13 cellular contexts compared by ENCODE assay signal in genomic region chr9:27426717-27427645, GRCh38.
DNase-seq lines count a peak whose midpoint lies in the region; ATAC-seq and TF ChIP-seq lines count a peak whose summit lies in the region.
"Had no signal": no experiment of that assay in that cellular context is flagged by ENCODE, and none has a peak within 500 bp of the region (broad histone marks: within the 10 kb centered on the region; RNA-seq: fewer than 3 reads in every experiment).

No MANE protein-coding gene starts in this region.

- H4K20me1 ChIP-seq in neural progenitor cell (ENCODE audit: low read depth), result peaks cover 55% of the 10 kb centered on the region

- DNase-seq in DMS79 (lab: John Stamatoyannopoulos, UW) (peak; percentile 88), M059J (ENCODE audit: low read depth) (peak; percentile 84), neural progenitor cell (ENCODE audit: low spot score) (peak; percentile 9), cortex of kidney (lab: John Stamatoyannopoulos, UW) (no peak), dedifferentiated amniotic fluid mesenchymal stem cell (ENCODE audit: extremely low spot score) (no peak)
- DNase-seq in activated CD4-positive, alpha-beta T cell treated with anti-CD3 and anti-CD28 coated beads, Interleukin-2, amount 50 U/mL, for 4 hours, result no peak
- DNase-seq: activated CD4-positive, alpha-beta T cell treated with anti-CD3 and anti-CD28 coated beads for 1 hour; activated naive CD8-positive, alpha-beta T cell treated with anti-CD3 and anti-CD28 coated beads, Interleukin-2, amount 10 ng/mL, durations not matched to agents 7 days and 5 days; MG63; stimulated activated CD4-positive, alpha-beta T cell treated with anti-CD3 and anti-CD28 coated beads, Interleukin-2, amount 100 ng/mL, for 48 hours; upper lobe of left lung had no signal

- no peaks in the 10 kb centered on the region for H3K9me3 ChIP-seq in neural progenitor cell (ENCODE audit: low read depth)
- H3K9me3 ChIP-seq: MG63, upper lobe of left lung had no signal

- no peaks in the 10 kb centered on the region for H3K36me3 ChIP-seq in neural progenitor cell
- H3K36me3 ChIP-seq: MG63, upper lobe of left lung had no signal

- no peaks in the 10 kb centered on the region for H3F3A ChIP-seq in neural progenitor cell (ENCODE audit: low read depth)

- H3K27ac ChIP-seq in neural progenitor cell, result no peak overlapping the region
- H3K27ac ChIP-seq: upper lobe of left lung had no signal

- H3K9me3 Mint-ChIP-seq in dendritic cell treated with granulocyte-macrophage colony-stimulating factor and Interleukin-4, amounts not matched to agents 40 ng/mL and 50 ng/mL, for 4 days, result no peaks in the 10 kb centered on the region
- H3K9me3 Mint-ChIP-seq in neural progenitor cell, result no peaks in the 10 kb centered on the region
- H3K9me3 Mint-ChIP-seq: activated naive CD8-positive, alpha-beta T cell treated with anti-CD3 and anti-CD28 coated beads, Interleukin-2, amount 10 ng/mL, durations not matched to agents 7 days and 5 days had no signal

- H3K4me1 ChIP-seq in neural progenitor cell, result peaks cover 32% of the 10 kb centered on the region

- H3K4me3 ChIP-seq in neural progenitor cell, result no peak overlapping the region
- H3K4me3 ChIP-seq: MG63, upper lobe of left lung had no signal

- H3K27me3 ChIP-seq in neural progenitor cell, result no peaks in the 10 kb centered on the region
- H3K27me3 ChIP-seq: MG63, upper lobe of left lung had no signal

- no peaks in the 10 kb centered on the region for H3K27me3 Mint-ChIP-seq in dendritic cell treated with granulocyte-macrophage colony-stimulating factor and Interleukin-4, amounts not matched to agents 40 ng/mL and 50 ng/mL, for 4 days
- H3K27me3 Mint-ChIP-seq in neural progenitor cell (ENCODE audit: insufficient read depth, low read depth), result peaks cover 3% of the 10 kb centered on the region
- H3K27me3 Mint-ChIP-seq: activated naive CD8-positive, alpha-beta T cell treated with anti-CD3 and anti-CD28 coated beads, Interleukin-2, amount 10 ng/mL, durations not matched to agents 7 days and 5 days had no signal

- no peak for TF ChIP-seq CTCF in neural progenitor cell (IDR thresholded peaks at IDR 0.05)

- no peak overlapping the region for H3K9ac ChIP-seq in neural progenitor cell

- peaks cover 74% of the 10 kb centered on the region for H3K36me3 Mint-ChIP-seq in dendritic cell treated with granulocyte-macrophage colony-stimulating factor and Interleukin-4, amounts not matched to agents 40 ng/mL and 50 ng/mL, for 4 days (ENCODE audit: low read depth)
- no peaks in the 10 kb centered on the region for H3K36me3 Mint-ChIP-seq in neural progenitor cell

- intact Hi-C loops in dendritic cell treated with granulocyte-macrophage colony-stimulating factor and Interleukin-4, amounts not matched to agents 40 ng/mL and 50 ng/mL, for 4 days (cut with micrococcal nuclease), result no loop called here

- no peak overlapping the region for H2AFZ ChIP-seq in neural progenitor cell (replicated peaks)

- no peak for ATAC-seq in GM19463 (IDR thresholded peaks at IDR 0.05; ENCODE audit: unreplicated experiment)

- no peak overlapping the region for H3K4me2 ChIP-seq in neural progenitor cell

- H3K4me3 Mint-ChIP-seq in dendritic cell treated with granulocyte-macrophage colony-stimulating factor and Interleukin-4, amounts not matched to agents 40 ng/mL and 50 ng/mL, for 4 days, result no peak overlapping the region
- no peak overlapping the region for H3K4me3 Mint-ChIP-seq in neural progenitor cell
- H3K4me3 Mint-ChIP-seq: activated naive CD8-positive, alpha-beta T cell treated with anti-CD3 and anti-CD28 coated beads, Interleukin-2, amount 10 ng/mL, durations not matched to agents 7 days and 5 days had no signal

- H3K79me2 ChIP-seq in neural progenitor cell (ENCODE audit: low read depth), result peaks cover 21% of the 10 kb centered on the region

- H3K27ac Mint-ChIP-seq in dendritic cell treated with granulocyte-macrophage colony-stimulating factor and Interleukin-4, amounts not matched to agents 40 ng/mL and 50 ng/mL, for 4 days, result peak overlapping the region; percentile 17
- no peak overlapping the region for H3K27ac Mint-ChIP-seq in neural progenitor cell
- H3K27ac Mint-ChIP-seq: activated naive CD8-positive, alpha-beta T cell treated with anti-CD3 and anti-CD28 coated beads, Interleukin-2, amount 10 ng/mL, durations not matched to agents 7 days and 5 days had no signal

- H3K4me1 Mint-ChIP-seq in dendritic cell treated with granulocyte-macrophage colony-stimulating factor and Interleukin-4, amounts not matched to agents 40 ng/mL and 50 ng/mL, for 4 days (ENCODE audit: low read depth), result peaks cover 60% of the 10 kb centered on the region
- peaks cover 51% of the 10 kb centered on the region for H3K4me1 Mint-ChIP-seq in neural progenitor cell

Comparison
In these comparisons a context has a peak if more than half of its experiments do, and no peak if none do; other contexts are left out.
1. DNase-seq: peak in DMS79 (single experiment), M059J (single experiment) and neural progenitor cell (single experiment); none in activated CD4-positive, alpha-beta T cell treated with anti-CD3 and anti-CD28 coated beads, Interleukin-2, amount 50 U/mL, for 4 hours (0 of 2), cortex of kidney (single experiment) and dedifferentiated amniotic fluid mesenchymal stem cell (single experiment).